In genomic region chr5:149168276-149168675, GRCh38 we compare ENCODE assay signal across 30 cellular contexts. TPM values are rescaled to one million over a fixed set of nuclear protein-coding genes. Genes with fewer than 3 reads are reported as not detected.
"Had no signal": no experiment of that assay in that cellular context is flagged by ENCODE, and none has a peak within 500 bp of the region (broad histone marks: within the 10 kb centered on the region; RNA-seq: fewer than 3 reads in every experiment).

No MANE protein-coding gene starts in this region.

- H3K27ac ChIP-seq: adrenal gland, body of pancreas, esophagus muscularis mucosa, foreskin keratinocyte, VCaP had no signal

- H3K4me1 Mint-ChIP-seq: activated CD4-positive, alpha-beta T cell treated with anti-CD3 and anti-CD28 coated beads, Interleukin-2, amount 10 ng/mL, durations not matched to agents 7 days and 5 days; activated naive CD4-positive, alpha-beta T cell treated with anti-CD3 and anti-CD28 coated beads, Interleukin-2, amount 50 U/mL, for 24 hours; activated naive CD8-positive, alpha-beta T cell treated with anti-CD3 and anti-CD28 coated beads for 36 hours; WTC11 had no signal

- H3K9me3 Mint-ChIP-seq: activated CD4-positive, alpha-beta T cell treated with anti-CD3 and anti-CD28 coated beads, Interleukin-2, amount 10 ng/mL, durations not matched to agents 7 days and 5 days; activated CD8-positive, alpha-beta T cell treated with anti-CD3 and anti-CD28 coated beads for 36 hours; activated naive CD4-positive, alpha-beta T cell treated with anti-CD3 and anti-CD28 coated beads for 36 hours; activated naive CD4-positive, alpha-beta T cell treated with anti-CD3 and anti-CD28 coated beads, Interleukin-2, amount 50 U/mL, for 24 hours; activated naive CD8-positive, alpha-beta T cell treated with anti-CD3 and anti-CD28 coated beads for 36 hours; activated naive CD8-positive, alpha-beta T cell treated with anti-CD3 and anti-CD28 coated beads, Interleukin-2, amount 50 U/mL, for 24 hours; activated T-cell treated with anti-CD3 and anti-CD28 coated beads, Interleukin-2, amount 50 U/mL, for 4 hours; effector memory CD8-positive, alpha-beta T cell; WTC11 had no signal

- H3K27ac Mint-ChIP-seq: activated CD4-positive, alpha-beta T cell treated with anti-CD3 and anti-CD28 coated beads, Interleukin-2, amount 10 ng/mL, durations not matched to agents 7 days and 5 days; activated CD8-positive, alpha-beta T cell treated with anti-CD3 and anti-CD28 coated beads for 36 hours; activated naive CD4-positive, alpha-beta T cell treated with anti-CD3 and anti-CD28 coated beads for 36 hours; activated naive CD4-positive, alpha-beta T cell treated with anti-CD3 and anti-CD28 coated beads, Interleukin-2, amount 50 U/mL, for 24 hours; activated naive CD8-positive, alpha-beta T cell treated with anti-CD3 and anti-CD28 coated beads for 36 hours; activated naive CD8-positive, alpha-beta T cell treated with anti-CD3 and anti-CD28 coated beads, Interleukin-2, amount 50 U/mL, for 24 hours; activated T-helper 17 cell treated with anti-CD3 and anti-CD28 coated beads, Interleukin-2, amount 50 U/mL, for 72 hours; effector memory CD8-positive, alpha-beta T cell; WTC11 had no signal

- ATAC-seq: activated CD8-positive, alpha-beta T cell treated with anti-CD3 and anti-CD28 coated beads for 36 hours; activated naive CD8-positive, alpha-beta T cell treated with anti-CD3 and anti-CD28 coated beads, Interleukin-2, amount 50 U/mL, for 24 hours; activated T-cell treated with anti-CD3 and anti-CD28 coated beads, Interleukin-2, amount 50 U/mL, for 4 hours; activated T-helper 17 cell treated with anti-CD3 and anti-CD28 coated beads, Interleukin-2, amount 50 U/mL, for 72 hours; body of pancreas; effector memory CD8-positive, alpha-beta T cell; foreskin keratinocyte; gastrocnemius medialis; heart right ventricle; WTC11 had no signal

- H3K9me3 ChIP-seq: adrenal gland, body of pancreas, esophagus muscularis mucosa, gastrocnemius medialis, heart right ventricle had no signal

- DNase-seq: activated CD4-positive, alpha-beta T cell treated with anti-CD3 and anti-CD28 coated beads for 1 hour; activated CD4-positive, alpha-beta T cell treated with anti-CD3 and anti-CD28 coated beads for 4 hours; activated CD4-positive, alpha-beta T cell treated with anti-CD3 and anti-CD28 coated beads, Interleukin-2, amount 10 ng/mL, durations not matched to agents 7 days and 5 days; activated CD4-positive, alpha-beta T cell treated with anti-CD3 and anti-CD28 coated beads, Interleukin-2, amount 50 U/mL, for 4 hours; activated CD8-positive, alpha-beta memory T cell treated with anti-CD3 and anti-CD28 coated beads for 24 hours; activated CD8-positive, alpha-beta T cell treated with anti-CD3 and anti-CD28 coated beads for 36 hours; activated effector memory CD4-positive, alpha-beta T cell treated with anti-CD3 and anti-CD28 coated beads, Interleukin-2, amount 50 U/mL, for 16 hours; activated naive CD4-positive, alpha-beta T cell treated with anti-CD3 and anti-CD28 coated beads for 36 hours; activated naive CD8-positive, alpha-beta T cell treated with anti-CD3 and anti-CD28 coated beads for 36 hours; activated naive CD8-positive, alpha-beta T cell treated with anti-CD3 and anti-CD28 coated beads, Interleukin-2, amount 50 U/mL, for 24 hours; activated T-cell treated with anti-CD3 and anti-CD28 coated beads, Interleukin-2, amount 50 U/mL, for 4 hours; adrenal gland; amygdala; aorta; body of pancreas; cortex of kidney; dermis blood vessel endothelial cell; effector CD4-positive, alpha-beta T cell; effector memory CD8-positive, alpha-beta T cell; erythroblast; foreskin keratinocyte; gastrocnemius medialis; heart right ventricle; T-helper 2 cell had no signal

- H3K36me3 ChIP-seq: adrenal gland, esophagus muscularis mucosa, gastrocnemius medialis had no signal

- H3K4me3 ChIP-seq: adrenal gland, body of pancreas, esophagus muscularis mucosa, gastrocnemius medialis, heart right ventricle had no signal

- H3K36me3 Mint-ChIP-seq: activated naive CD4-positive, alpha-beta T cell treated with anti-CD3 and anti-CD28 coated beads, Interleukin-2, amount 50 U/mL, for 24 hours; activated naive CD8-positive, alpha-beta T cell treated with anti-CD3 and anti-CD28 coated beads for 36 hours; WTC11 had no signal

- H3K4me3 Mint-ChIP-seq: activated CD4-positive, alpha-beta T cell treated with anti-CD3 and anti-CD28 coated beads, Interleukin-2, amount 10 ng/mL, durations not matched to agents 7 days and 5 days; activated CD8-positive, alpha-beta T cell treated with anti-CD3 and anti-CD28 coated beads for 36 hours; activated naive CD4-positive, alpha-beta T cell treated with anti-CD3 and anti-CD28 coated beads for 36 hours; activated naive CD4-positive, alpha-beta T cell treated with anti-CD3 and anti-CD28 coated beads, Interleukin-2, amount 50 U/mL, for 24 hours; activated naive CD8-positive, alpha-beta T cell treated with anti-CD3 and anti-CD28 coated beads for 36 hours; activated naive CD8-positive, alpha-beta T cell treated with anti-CD3 and anti-CD28 coated beads, Interleukin-2, amount 50 U/mL, for 24 hours; activated T-cell treated with anti-CD3 and anti-CD28 coated beads, Interleukin-2, amount 50 U/mL, for 4 hours; activated T-helper 17 cell treated with anti-CD3 and anti-CD28 coated beads, Interleukin-2, amount 50 U/mL, for 72 hours; effector memory CD8-positive, alpha-beta T cell; WTC11 had no signal

- H3K4me1 ChIP-seq: body of pancreas had no signal

- H3K27me3 ChIP-seq: adrenal gland, body of pancreas, esophagus muscularis mucosa, foreskin keratinocyte, gastrocnemius medialis, heart right ventricle had no signal

RNA-seq across cellular contexts. Expression of gene ABLIM3, which starts 27.0 kb away (rescaled TPM):
- total RNA-seq: activated CD4-positive, alpha-beta T cell treated with anti-CD3 and anti-CD28 coated beads, Interleukin-2, amount 10 ng/mL, durations not matched to agents 7 days and 5 days; activated CD8-positive, alpha-beta T cell treated with anti-CD3 and anti-CD28 coated beads for 36 hours; activated naive CD4-positive, alpha-beta T cell treated with anti-CD3 and anti-CD28 coated beads for 36 hours; activated naive CD8-positive, alpha-beta T cell treated with anti-CD3 and anti-CD28 coated beads for 36 hours; T-helper 1 cell treated with Interleukin-12 subunit alpha and Interleukin-12 subunit beta and Interleukin-4 antibody, amounts not matched to agents 30 ng/mL and 1 ng/mL, for 36 hours had no signal
